15 cellular contexts compared by ENCODE assay signal in the genomic region with DNA sequence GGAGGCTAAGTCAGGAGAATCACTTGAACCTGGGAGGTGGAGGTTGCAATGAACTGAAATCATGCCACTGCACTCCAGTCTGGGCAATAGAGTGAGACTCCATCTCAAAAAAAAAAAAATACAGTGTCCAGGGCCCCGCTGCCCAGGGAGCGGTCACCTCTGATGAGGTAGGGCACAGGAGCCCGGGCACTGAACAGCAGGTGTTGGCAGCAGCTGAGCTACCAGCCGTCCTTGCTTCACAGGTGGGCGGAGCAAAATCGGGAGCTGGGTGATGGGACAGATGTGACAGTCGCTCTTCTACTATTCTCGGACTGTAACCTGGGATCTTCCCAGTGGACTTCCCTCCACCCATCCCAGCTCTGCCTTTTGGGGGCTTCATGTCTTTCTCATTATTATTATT.
"Had no signal": no experiment of that assay in that cellular context is flagged by ENCODE, and none has a peak within 500 bp of the region (broad histone marks: within the 10 kb centered on the region; RNA-seq: fewer than 3 reads in every experiment).

No MANE protein-coding gene starts in this region.

- H3K27ac ChIP-seq: thoracic aorta, upper lobe of right lung had no signal

- ATAC-seq: activated CD4-positive, alpha-beta T cell treated with anti-CD3 and anti-CD28 coated beads for 36 hours; activated naive CD4-positive, alpha-beta T cell treated with anti-CD3 and anti-CD28 coated beads, Interleukin-2, amount 50 U/mL, for 72 hours; effector memory CD8-positive, alpha-beta T cell; upper lobe of right lung; WTC11 had no signal

- H3K27me3 ChIP-seq: adrenal gland, upper lobe of right lung had no signal

- H3K9me3 ChIP-seq: adrenal gland, thoracic aorta, upper lobe of right lung had no signal

- H3K36me3 ChIP-seq: adrenal gland, thoracic aorta, upper lobe of right lung had no signal

- H3K4me3 ChIP-seq: adrenal gland, lung, thoracic aorta, upper lobe of right lung had no signal

- DNase-seq: activated CD4-positive, alpha-beta memory T cell treated with anti-CD3 and anti-CD28 coated beads for 36 hours; activated CD4-positive, alpha-beta T cell treated with anti-CD3 and anti-CD28 coated beads for 36 hours; activated gamma-delta T cell treated with Interleukin-2 at 50 U/mL for 16 hours; activated T-cell treated with anti-CD3 and anti-CD28 coated beads for 4 hours; dermis blood vessel endothelial cell; effector memory CD8-positive, alpha-beta T cell; retina; small intestine; stimulated activated CD4-positive, alpha-beta T cell treated with anti-CD3 and anti-CD28 coated beads, Interleukin-4, amount 100 ng/mL, for 1 hour; upper lobe of right lung had no signal

- H3K4me1 ChIP-seq: upper lobe of right lung had no signal
